ENCODE assay signal across 1 cellular context in genomic region chr9:89606049-89606481, GRCh38.
TF ChIP-seq lines count a peak whose summit lies in the region.

No MANE protein-coding gene starts in this region.

TF ChIP-seq in HepG2, 621 proteins besides CTCF, POLR2A, EP300 and RAD21 (continued from another document and continues in another):
- TF ChIP-seq ZNF800 (CRISPR knock-in tag; IDR thresholded peaks at IDR 0.05) (peak; percentile 96), ZNF788 (CRISPR knock-in tag; IDR thresholded peaks at IDR 0.05; ENCODE audit: borderline replicate concordance) (peak; percentile 24; the same call in 1 of the 2 replicates), ARID3A (IDR thresholded peaks at IDR 0.05; ENCODE audit: low read depth, low read length) (no peak), ZNF761 (CRISPR knock-in tag; conservative IDR thresholded peaks at IDR 0.05) (no peak), ZNF670 (CRISPR knock-in tag; IDR thresholded peaks at IDR 0.05; ENCODE audit: borderline replicate concordance) (0 out of 2 replicates have a peak, but pooled peaks have one; percentile 31), ZSCAN21 (CRISPR knock-in tag; IDR thresholded peaks at IDR 0.05; ENCODE audit: borderline replicate concordance) (peak; percentile 69; the same call in 1 of the 2 replicates), ZBTB38 (CRISPR knock-in tag; IDR thresholded peaks at IDR 0.05) (peak; percentile 32; the same call in 1 of the 2 replicates), GMEB2 (CRISPR knock-in tag; IDR thresholded peaks at IDR 0.05; ENCODE audit: low read depth) (no peak), HNRNPLL (IDR thresholded peaks at IDR 0.05; ENCODE audit: low read depth, low read length, poor library complexity, severe bottlenecking) (peak; percentile 43), ZFY (CRISPR knock-in tag; IDR thresholded peaks at IDR 0.05) (peak; percentile 60; the same call in 1 of the 2 replicates), ERF (CRISPR knock-in tag; IDR thresholded peaks at IDR 0.05) (0 out of 2 replicates have a peak, but pooled peaks have one; percentile 33), ATF2 (CRISPR knock-in tag; IDR thresholded peaks at IDR 0.05) (no peak), RBFOX2 (IDR thresholded peaks at IDR 0.05; ENCODE audit: low read depth, low read length) (0 out of 2 replicates have a peak, but pooled peaks have one; percentile 29), ZBTB26 (CRISPR knock-in tag; IDR thresholded peaks at IDR 0.05; ENCODE audit: borderline replicate concordance) (0 out of 2 replicates have a peak, but pooled peaks have one; percentile 40), DNMT1 (CRISPR knock-in tag; IDR thresholded peaks at IDR 0.05) (no peak), TP53 (CRISPR knock-in tag; conservative IDR thresholded peaks at IDR 0.05) (no peak), ZNF136 (CRISPR knock-in tag; IDR thresholded peaks at IDR 0.05; ENCODE audit: low read depth) (no peak), GABPB1 (CRISPR knock-in tag; IDR thresholded peaks at IDR 0.05) (peak; percentile 79), ZNF205 (CRISPR knock-in tag; IDR thresholded peaks at IDR 0.05) (no peak), ZNF777 (CRISPR knock-in tag; IDR thresholded peaks at IDR 0.05) (peak; percentile 86), SAP130 (CRISPR knock-in tag; IDR thresholded peaks at IDR 0.05; ENCODE audit: low read depth) (peak; percentile 48), FOSL2 (CRISPR knock-in tag; IDR thresholded peaks at IDR 0.05) (peak; percentile 80), ZNF768 (CRISPR knock-in tag; IDR thresholded peaks at IDR 0.05) (peak; percentile 26; the same call in 1 of the 2 replicates), HNF4A (CRISPR knock-in tag; IDR thresholded peaks at IDR 0.05) (peak; percentile 27; the same call in 1 of the 2 replicates), MAFG (CRISPR knock-in tag; IDR thresholded peaks at IDR 0.05) (peak; percentile 82), ZBTB33 (CRISPR knock-in tag; IDR thresholded peaks at IDR 0.05) (peak; percentile 32; the same call in 1 of the 2 replicates), NFE2 (CRISPR knock-in tag; IDR thresholded peaks at IDR 0.05) (peak; percentile 95), MAFK (conservative IDR thresholded peaks at IDR 0.05 in 1 of 2, IDR thresholded peaks at IDR 0.05 in 1 of 2; ENCODE audit: low read length in 2 of 2) (peak; percentile 30 to 61; a peak in 1 of 4 replicates), ARID5B (CRISPR knock-in tag; IDR thresholded peaks at IDR 0.05) (0 out of 2 replicates have a peak, but pooled peaks have one; percentile 15)
- TF ChIP-seq, protein P1, sequence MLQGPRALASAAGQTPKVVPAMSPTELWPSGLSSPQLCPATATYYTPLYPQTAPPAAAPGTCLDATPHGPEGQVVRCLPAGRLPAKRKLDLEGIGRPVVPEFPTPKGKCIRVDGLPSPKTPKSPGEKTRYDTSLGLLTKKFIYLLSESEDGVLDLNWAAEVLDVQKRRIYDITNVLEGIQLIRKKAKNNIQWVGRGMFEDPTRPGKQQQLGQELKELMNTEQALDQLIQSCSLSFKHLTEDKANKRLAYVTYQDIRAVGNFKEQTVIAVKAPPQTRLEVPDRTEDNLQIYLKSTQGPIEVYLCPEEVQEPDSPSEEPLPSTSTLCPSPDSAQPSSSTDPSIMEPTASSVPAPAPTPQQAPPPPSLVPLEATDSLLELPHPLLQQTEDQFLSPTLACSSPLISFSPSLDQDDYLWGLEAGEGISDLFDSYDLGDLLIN (CRISPR knock-in tag; IDR thresholded peaks at IDR 0.05; ENCODE audit: borderline replicate concordance): no peak
- TF ChIP-seq, protein P2, sequence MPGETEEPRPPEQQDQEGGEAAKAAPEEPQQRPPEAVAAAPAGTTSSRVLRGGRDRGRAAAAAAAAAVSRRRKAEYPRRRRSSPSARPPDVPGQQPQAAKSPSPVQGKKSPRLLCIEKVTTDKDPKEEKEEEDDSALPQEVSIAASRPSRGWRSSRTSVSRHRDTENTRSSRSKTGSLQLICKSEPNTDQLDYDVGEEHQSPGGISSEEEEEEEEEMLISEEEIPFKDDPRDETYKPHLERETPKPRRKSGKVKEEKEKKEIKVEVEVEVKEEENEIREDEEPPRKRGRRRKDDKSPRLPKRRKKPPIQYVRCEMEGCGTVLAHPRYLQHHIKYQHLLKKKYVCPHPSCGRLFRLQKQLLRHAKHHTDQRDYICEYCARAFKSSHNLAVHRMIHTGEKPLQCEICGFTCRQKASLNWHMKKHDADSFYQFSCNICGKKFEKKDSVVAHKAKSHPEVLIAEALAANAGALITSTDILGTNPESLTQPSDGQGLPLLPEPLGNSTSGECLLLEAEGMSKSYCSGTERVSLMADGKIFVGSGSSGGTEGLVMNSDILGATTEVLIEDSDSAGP (CRISPR knock-in tag; IDR thresholded peaks at IDR 0.05; ENCODE audit: borderline replicate concordance): peak; percentile 47; the same call in 1 of the 2 replicates
- TF ChIP-seq, protein P3, sequence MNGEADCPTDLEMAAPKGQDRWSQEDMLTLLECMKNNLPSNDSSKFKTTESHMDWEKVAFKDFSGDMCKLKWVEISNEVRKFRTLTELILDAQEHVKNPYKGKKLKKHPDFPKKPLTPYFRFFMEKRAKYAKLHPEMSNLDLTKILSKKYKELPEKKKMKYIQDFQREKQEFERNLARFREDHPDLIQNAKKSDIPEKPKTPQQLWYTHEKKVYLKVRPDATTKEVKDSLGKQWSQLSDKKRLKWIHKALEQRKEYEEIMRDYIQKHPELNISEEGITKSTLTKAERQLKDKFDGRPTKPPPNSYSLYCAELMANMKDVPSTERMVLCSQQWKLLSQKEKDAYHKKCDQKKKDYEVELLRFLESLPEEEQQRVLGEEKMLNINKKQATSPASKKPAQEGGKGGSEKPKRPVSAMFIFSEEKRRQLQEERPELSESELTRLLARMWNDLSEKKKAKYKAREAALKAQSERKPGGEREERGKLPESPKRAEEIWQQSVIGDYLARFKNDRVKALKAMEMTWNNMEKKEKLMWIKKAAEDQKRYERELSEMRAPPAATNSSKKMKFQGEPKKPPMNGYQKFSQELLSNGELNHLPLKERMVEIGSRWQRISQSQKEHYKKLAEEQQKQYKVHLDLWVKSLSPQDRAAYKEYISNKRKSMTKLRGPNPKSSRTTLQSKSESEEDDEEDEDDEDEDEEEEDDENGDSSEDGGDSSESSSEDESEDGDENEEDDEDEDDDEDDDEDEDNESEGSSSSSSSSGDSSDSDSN (CRISPR knock-in tag; IDR thresholded peaks at IDR 0.05): peak; percentile 89
- TF ChIP-seq, protein P4, sequence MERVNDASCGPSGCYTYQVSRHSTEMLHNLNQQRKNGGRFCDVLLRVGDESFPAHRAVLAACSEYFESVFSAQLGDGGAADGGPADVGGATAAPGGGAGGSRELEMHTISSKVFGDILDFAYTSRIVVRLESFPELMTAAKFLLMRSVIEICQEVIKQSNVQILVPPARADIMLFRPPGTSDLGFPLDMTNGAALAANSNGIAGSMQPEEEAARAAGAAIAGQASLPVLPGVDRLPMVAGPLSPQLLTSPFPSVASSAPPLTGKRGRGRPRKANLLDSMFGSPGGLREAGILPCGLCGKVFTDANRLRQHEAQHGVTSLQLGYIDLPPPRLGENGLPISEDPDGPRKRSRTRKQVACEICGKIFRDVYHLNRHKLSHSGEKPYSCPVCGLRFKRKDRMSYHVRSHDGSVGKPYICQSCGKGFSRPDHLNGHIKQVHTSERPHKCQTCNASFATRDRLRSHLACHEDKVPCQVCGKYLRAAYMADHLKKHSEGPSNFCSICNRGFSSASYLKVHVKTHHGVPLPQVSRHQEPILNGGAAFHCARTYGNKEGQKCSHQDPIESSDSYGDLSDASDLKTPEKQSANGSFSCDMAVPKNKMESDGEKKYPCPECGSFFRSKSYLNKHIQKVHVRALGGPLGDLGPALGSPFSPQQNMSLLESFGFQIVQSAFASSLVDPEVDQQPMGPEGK (CRISPR knock-in tag; IDR thresholded peaks at IDR 0.05): peak; percentile 11; the same call in 1 of the 2 replicates
